ENCODE assay signal across 34 cellular contexts in the genomic region with DNA sequence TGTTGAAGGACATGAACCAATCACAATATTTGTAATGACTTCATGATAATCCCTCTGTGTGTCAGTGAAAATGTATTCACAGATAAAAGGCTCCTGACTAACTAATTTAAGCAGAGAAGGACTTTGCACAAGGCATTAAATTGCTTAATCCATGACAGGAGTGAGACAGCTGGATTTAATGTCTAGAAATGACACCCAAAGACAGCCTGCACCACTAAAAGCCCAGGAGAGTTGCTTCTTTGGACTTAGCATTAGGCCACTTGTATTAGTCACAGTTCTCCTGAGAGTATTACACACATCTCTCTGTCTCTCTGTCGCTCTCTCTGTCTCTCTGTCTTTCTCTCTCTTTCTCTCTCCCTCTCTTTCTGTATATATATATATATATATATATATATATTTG.
"Had no signal": no experiment of that assay in that cellular context is flagged by ENCODE, and none has a peak within 500 bp of the region (broad histone marks: within the 10 kb centered on the region; RNA-seq: fewer than 3 reads in every experiment).

No MANE protein-coding gene starts in this region.

- ATAC-seq: activated CD4-positive, CD25-positive, alpha-beta regulatory T cell treated with anti-CD3 and anti-CD28 coated beads, Interleukin-2, amount 50 U/mL, for 24 hours; activated CD8-positive, alpha-beta memory T cell treated with anti-CD3 and anti-CD28 coated beads, Interleukin-2, amount 10 ng/mL, durations not matched to agents 7 days and 5 days; activated CD8-positive, alpha-beta T cell treated with anti-CD3 and anti-CD28 coated beads, Interleukin-2, amount 10 ng/mL, durations not matched to agents 7 days and 5 days; esophagus mucosa; T-helper 17 cell had no signal

- H3K9me3 ChIP-seq: colonic mucosa had no signal

- H3K9me3 Mint-ChIP-seq: activated CD4-positive, alpha-beta T cell treated with anti-CD3 and anti-CD28 coated beads, Interleukin-2, amount 10 ng/mL, durations not matched to agents 24 days and 14 days had no signal

- H3K36me3 Mint-ChIP-seq: activated CD4-positive, alpha-beta memory T cell treated with anti-CD3 and anti-CD28 coated beads for 36 hours; activated CD8-positive, alpha-beta memory T cell treated with anti-CD3 and anti-CD28 coated beads, Interleukin-2, amount 10 ng/mL, durations not matched to agents 7 days and 5 days; activated naive CD4-positive, alpha-beta T cell treated with anti-CD3 and anti-CD28 coated beads, Interleukin-2, amount 50 U/mL, for 24 hours; activated naive CD8-positive, alpha-beta T cell treated with anti-CD3 and anti-CD28 coated beads, Interleukin-2, amount 10 ng/mL, durations not matched to agents 7 days and 5 days had no signal

- H3K4me3 Mint-ChIP-seq: activated B cell treated with CpG ODN at 0.5 μM for 24 hours; activated CD4-positive, alpha-beta memory T cell treated with anti-CD3 and anti-CD28 coated beads for 36 hours; activated CD4-positive, alpha-beta T cell treated with anti-CD3 and anti-CD28 coated beads, Interleukin-2, amount 10 ng/mL, durations not matched to agents 24 days and 14 days; activated CD8-positive, alpha-beta memory T cell treated with anti-CD3 and anti-CD28 coated beads, Interleukin-2, amount 10 ng/mL, durations not matched to agents 7 days and 5 days; activated CD8-positive, alpha-beta T cell treated with anti-CD3 and anti-CD28 coated beads, Interleukin-2, amount 10 ng/mL, durations not matched to agents 7 days and 5 days; activated naive CD4-positive, alpha-beta T cell treated with anti-CD3 and anti-CD28 coated beads for 36 hours; activated naive CD4-positive, alpha-beta T cell treated with anti-CD3 and anti-CD28 coated beads, Interleukin-2, amount 50 U/mL, for 24 hours; activated naive CD8-positive, alpha-beta T cell treated with anti-CD3 and anti-CD28 coated beads, Interleukin-2, amount 10 ng/mL, durations not matched to agents 7 days and 5 days; activated T-helper 1 cell treated with anti-CD3 and anti-CD28 coated beads, Interleukin-12 subunit alpha, Interleukin-12 subunit beta, Interleukin-2, Interleukin-4 antibody, amounts not matched to agents 30 ng/mL and 10 ng/mL and 1 ng/mL, durations not matched to agents 14 hours and 24 hours and 36 hours; brain; dendritic cell treated with granulocyte-macrophage colony-stimulating factor and Interleukin-4, amounts not matched to agents 40 ng/mL and 50 ng/mL, for 4 days; endodermal cell; T-helper 17 cell; T-helper 2 cell treated with Interferon-gamma antibody and Interleukin-4, amounts not matched to agents 5 μg/mL and 100 μg/mL, for 36 hours had no signal

- DNase-seq: activated B cell treated with CpG ODN at 0.5 μM for 24 hours; activated CD4-positive, alpha-beta memory T cell treated with anti-CD3 and anti-CD28 coated beads for 36 hours; activated CD4-positive, alpha-beta T cell treated with anti-CD3 and anti-CD28 coated beads, Interleukin-2, amount 10 ng/mL, durations not matched to agents 24 days and 14 days; activated CD8-positive, alpha-beta memory T cell treated with anti-CD3 and anti-CD28 coated beads, Interleukin-2, amount 10 ng/mL, durations not matched to agents 7 days and 5 days; activated CD8-positive, alpha-beta memory T cell treated with anti-CD3 and anti-CD28 coated beads, Interleukin-2, amount 50 U/mL, for 4 hours; activated CD8-positive, alpha-beta T cell treated with anti-CD3 and anti-CD28 coated beads, Interleukin-2, amount 10 ng/mL, durations not matched to agents 7 days and 5 days; activated effector memory CD4-positive, alpha-beta T cell treated with anti-CD3 and anti-CD28 coated beads, Interleukin-2, amount 50 U/mL, for 16 hours; activated naive CD4-positive, alpha-beta T cell treated with anti-CD3 and anti-CD28 coated beads for 36 hours; activated naive CD8-positive, alpha-beta T cell treated with anti-CD3 and anti-CD28 coated beads, Interleukin-2, amount 10 ng/mL, durations not matched to agents 7 days and 5 days; activated T-cell treated with anti-CD3 and anti-CD28 coated beads, Interleukin-2, amount 50 U/mL, for 1 hour; activated T-cell treated with anti-CD3 and anti-CD28 coated beads, Interleukin-2, amount 50 U/mL, for 48 hours; central memory CD4-positive, alpha-beta T cell; cerebellar nuclear complex; colonic mucosa; dorsolateral prefrontal cortex; effector memory CD4-positive, alpha-beta T cell; endodermal cell; foreskin fibroblast; head of caudate nucleus; T-helper 1 cell; T-helper 17 cell; T1000 had no signal

- H3K27me3 ChIP-seq: ascending aorta, breast epithelium, cardiac muscle cell, colonic mucosa had no signal

- H3K4me3 ChIP-seq: ascending aorta, breast epithelium, cardiac muscle cell, colonic mucosa, dorsolateral prefrontal cortex had no signal

- H3K36me3 ChIP-seq: ascending aorta, breast epithelium, cardiac muscle cell, colonic mucosa had no signal

- H3K4me1 ChIP-seq: ascending aorta, breast epithelium, colonic mucosa had no signal

- H3K27ac Mint-ChIP-seq: activated B cell treated with CpG ODN at 0.5 μM for 24 hours; activated CD4-positive, alpha-beta memory T cell treated with anti-CD3 and anti-CD28 coated beads for 36 hours; activated CD4-positive, alpha-beta T cell treated with anti-CD3 and anti-CD28 coated beads, Interleukin-2, amount 10 ng/mL, durations not matched to agents 24 days and 14 days; activated CD8-positive, alpha-beta memory T cell treated with anti-CD3 and anti-CD28 coated beads, Interleukin-2, amount 10 ng/mL, durations not matched to agents 7 days and 5 days; activated CD8-positive, alpha-beta T cell treated with anti-CD3 and anti-CD28 coated beads, Interleukin-2, amount 10 ng/mL, durations not matched to agents 7 days and 5 days; activated naive CD4-positive, alpha-beta T cell treated with anti-CD3 and anti-CD28 coated beads for 36 hours; activated naive CD4-positive, alpha-beta T cell treated with anti-CD3 and anti-CD28 coated beads, Interleukin-2, amount 50 U/mL, for 24 hours; activated naive CD8-positive, alpha-beta T cell treated with anti-CD3 and anti-CD28 coated beads, Interleukin-2, amount 10 ng/mL, durations not matched to agents 7 days and 5 days; activated T-helper 1 cell treated with anti-CD3 and anti-CD28 coated beads, Interleukin-12 subunit alpha, Interleukin-12 subunit beta, Interleukin-2, Interleukin-4 antibody, amounts not matched to agents 30 ng/mL and 10 ng/mL and 1 ng/mL, durations not matched to agents 14 hours and 24 hours and 36 hours; activated T-helper 2 cell treated with anti-CD3 and anti-CD28 coated beads, Interferon-gamma antibody, Interleukin-2, Interleukin-4, amounts not matched to agents 10 μg/mL and 5 μg/mL and 100 μg/mL, durations not matched to agents 14 hours and 24 hours and 36 hours; brain; dendritic cell treated with granulocyte-macrophage colony-stimulating factor and Interleukin-4, amounts not matched to agents 40 ng/mL and 50 ng/mL, for 4 days; endodermal cell; T-helper 17 cell; T-helper 2 cell treated with Interferon-gamma antibody and Interleukin-4, amounts not matched to agents 5 μg/mL and 100 μg/mL, for 36 hours had no signal

- H3K27me3 Mint-ChIP-seq: activated B cell treated with CpG ODN at 0.5 μM for 24 hours; activated CD4-positive, alpha-beta T cell treated with anti-CD3 and anti-CD28 coated beads, Interleukin-2, amount 10 ng/mL, durations not matched to agents 24 days and 14 days; activated CD8-positive, alpha-beta memory T cell treated with anti-CD3 and anti-CD28 coated beads, Interleukin-2, amount 10 ng/mL, durations not matched to agents 7 days and 5 days; dendritic cell treated with granulocyte-macrophage colony-stimulating factor and Interleukin-4, amounts not matched to agents 40 ng/mL and 50 ng/mL, for 4 days had no signal

- H3K27ac ChIP-seq: ascending aorta, breast epithelium, cardiac muscle cell, colonic mucosa, dorsolateral prefrontal cortex, VCaP had no signal

- H3K4me1 Mint-ChIP-seq: activated B cell treated with CpG ODN at 0.5 μM for 24 hours; activated CD4-positive, alpha-beta T cell treated with anti-CD3 and anti-CD28 coated beads, Interleukin-2, amount 10 ng/mL, durations not matched to agents 24 days and 14 days; activated CD8-positive, alpha-beta memory T cell treated with anti-CD3 and anti-CD28 coated beads, Interleukin-2, amount 10 ng/mL, durations not matched to agents 7 days and 5 days; activated naive CD4-positive, alpha-beta T cell treated with anti-CD3 and anti-CD28 coated beads, Interleukin-2, amount 50 U/mL, for 24 hours; activated naive CD8-positive, alpha-beta T cell treated with anti-CD3 and anti-CD28 coated beads, Interleukin-2, amount 10 ng/mL, durations not matched to agents 7 days and 5 days; brain; endodermal cell; T-helper 17 cell had no signal
